23 cellular contexts compared by ENCODE assay signal in the genomic region with DNA sequence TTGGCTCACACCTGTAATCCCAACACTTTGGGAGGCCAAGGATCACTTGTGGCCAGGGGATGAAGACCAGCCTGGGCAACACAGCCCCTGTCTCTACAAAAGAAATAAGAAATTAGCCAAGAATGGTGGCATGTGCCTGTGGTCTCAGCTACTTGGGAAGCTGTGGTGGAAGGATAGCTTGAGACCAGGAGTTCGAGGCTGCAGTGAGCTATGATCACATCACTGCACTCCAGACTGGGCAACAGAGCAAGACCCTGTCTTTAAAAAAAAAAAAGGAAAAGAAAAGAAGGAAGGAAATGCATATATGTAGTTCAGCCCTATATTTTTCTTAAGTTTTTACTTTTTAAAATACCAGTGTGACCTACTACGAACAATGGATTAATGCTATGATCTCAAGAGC. TPM values are rescaled to one million over a fixed set of nuclear protein-coding genes. Genes with fewer than 3 reads are reported as not detected.
A peak's percentile ranks its signal among the peaks of the same experiment; 100 is the strongest.
DNase-seq lines count a peak whose midpoint lies in the region; ATAC-seq, FAIRE-seq and TF ChIP-seq lines count a peak whose summit lies in the region.
"Had no signal": no experiment of that assay in that cellular context is flagged by ENCODE, and none has a peak within 500 bp of the region (broad histone marks: within the 10 kb centered on the region; RNA-seq: fewer than 3 reads in every experiment).

No MANE protein-coding gene starts in this region.

- H3K9me2 ChIP-seq in GM23248 (ENCODE audit: insufficient read depth): no peaks in the 10 kb centered on the region

- TF ChIP-seq CTCF in A549 (IDR thresholded peaks at IDR 0.05): no peak
- TF ChIP-seq CTCF in RWPE2 (IDR thresholded peaks at IDR 0.05; ENCODE audit: poor library complexity, severe bottlenecking): no peak
- TF ChIP-seq CTCF in heart left ventricle (IDR thresholded peaks at IDR 0.05): no peak

- no peaks in the 10 kb centered on the region for H3K79me2 ChIP-seq in GM23248 (ENCODE audit: insufficient read depth)

- CTCF ChIA-PET in A549 (lab: Yijun Ruan, JAX): no interaction called here

- H3K4me2 ChIP-seq in A549 (peak overlapping the region; percentile 28; the same call in 1 of the 3 replicates), GM23248 (ENCODE audit: unreplicated experiment) (peak overlapping the region; percentile 29)

- DNase-seq in A549 (ENCODE audit: low read depth in 1 of 2, low spot score in 1 of 2) (no peak), GM23248 (no peak), RWPE2 (ENCODE audit: low spot score) (no peak), epithelial cell of prostate (ENCODE audit: low read depth, low spot score) (no peak), heart left ventricle (no peak), midbrain (lab: John Stamatoyannopoulos, UW) (no peak)
- DNase-seq in effector CD4-positive, alpha-beta T cell: no peak
- DNase-seq: AML-193; Caco-2; CD4-positive, alpha-beta T cell; H9; KBM-7 had no signal

- no peaks in the 10 kb centered on the region for H3K36me3 ChIP-seq in GM23248 (ENCODE audit: low read depth)
- no peaks in the 10 kb centered on the region for H3K36me3 ChIP-seq in RWPE2 (ENCODE audit: low read depth)
- no peaks in the 10 kb centered on the region for H3K36me3 ChIP-seq in heart left ventricle

- intact Hi-C loops in heart left ventricle (cut with DNase I): no loop called here

- 90% methylated on average over 2 of the region's 2 CpGs for WGBS in A549 (ENCODE audit: missing lambda C conversion rate)
- 97 to 100% methylated on average over 2 of the region's 2 CpGs for WGBS in GM23248 (ENCODE audit: low coverage in 1 of 2, low lambda C conversion rate in 2 of 2, missing lambda C conversion rate in 2 of 2), 2 experiments
- 96 to 99% (median 96%) methylated on average over 2 of the region's 2 CpGs for WGBS in heart left ventricle, 4 donors

- FAIRE-seq in A549 (lab: Jason Lieb, UNC): no peak
- FAIRE-seq: D721Med, G401.6, GM12891, GM19239, H1 had no signal

- in situ Hi-C loops in GM23248 (cut with MboI): no loop called here

- no peaks in the 10 kb centered on the region for H3K27me3 ChIP-seq in GM23248 (replicated peaks; ENCODE audit: insufficient read depth)
- no peaks in the 10 kb centered on the region for H3K27me3 ChIP-seq in RWPE2 (ENCODE audit: insufficient read depth, poor library complexity, severe bottlenecking)
- no peaks in the 10 kb centered on the region for H3K27me3 ChIP-seq in heart left ventricle

- no peak for TF ChIP-seq POLR2A in A549 (IDR thresholded peaks at IDR 0.05; ENCODE audit: low read length)
- no peak for TF ChIP-seq POLR2A in heart left ventricle (IDR thresholded peaks at IDR 0.05)

- H3K9ac ChIP-seq in GM23248: no peak overlapping the region

- H3K27ac ChIP-seq in A549 (0 out of 6 replicates have a peak overlapping the region, but pooled peaks of 1 of the 2 experiments have one; percentile 26), GM23248 (peak overlapping the region; percentile 28; the same call in 1 of the 2 replicates), RWPE2 (ENCODE audit: poor library complexity, severe bottlenecking) (peak overlapping the region; percentile 71), epithelial cell of prostate (peak overlapping the region; percentile 57), heart left ventricle (no peak overlapping the region)
- H3K27ac ChIP-seq: C4-2B, HL-60 had no signal

- POLR2A ChIA-PET in A549 (lab: Yijun Ruan, JAX): no interaction called here

- H4K20me1 ChIP-seq in GM23248 (ENCODE audit: insufficient read depth): no peaks in the 10 kb centered on the region

- no peak overlapping the region for H2AFZ ChIP-seq in GM23248

- TF ChIP-seq EP300 in A549 (IDR thresholded peaks at IDR 0.05): no peak

- no peak for TF ChIP-seq RAD21 in A549 (conservative IDR thresholded peaks at IDR 0.05 in 1 of 2, IDR thresholded peaks at IDR 0.05 in 1 of 2)

- H3K4me1 ChIP-seq in A549 (peaks cover 9% of the 10 kb centered on the region), GM23248 (ENCODE audit: insufficient read depth) (peaks cover 13% of the 10 kb centered on the region), RWPE2 (ENCODE audit: insufficient read depth, poor library complexity, severe bottlenecking) (peaks cover 8% of the 10 kb centered on the region), heart left ventricle (peaks cover 0 to 68% (median 18%) of the 10 kb centered on the region in 12 donors)

- H3F3A ChIP-seq in GM23248 (ENCODE audit: insufficient read depth): peaks cover 11% of the 10 kb centered on the region

- H3K4me3 ChIP-seq in A549 (no peak overlapping the region), GM23248 (no peak overlapping the region), RWPE2 (ENCODE audit: severe bottlenecking) (no peak overlapping the region), heart left ventricle (no peak overlapping the region)

- no peaks in the 10 kb centered on the region for H3K9me3 ChIP-seq in A549
- no peaks in the 10 kb centered on the region for H3K9me3 ChIP-seq in GM23248 (ENCODE audit: low read depth)
- H3K9me3 ChIP-seq in RWPE2 (ENCODE audit: severe bottlenecking): no peaks in the 10 kb centered on the region
- H3K9me3 ChIP-seq in heart left ventricle: peaks cover 0 to 7% (median 0%) of the 10 kb centered on the region in 12 donors
- H3K9me3 ChIP-seq: Caco-2 had no signal

- ATAC-seq in A549: no peak
- ATAC-seq in RWPE2 (ENCODE audit: low read depth): no peak
- ATAC-seq in heart left ventricle: no peak

TF ChIP-seq in A549, 52 proteins besides CTCF, POLR2A, EP300 and RAD21:
- TF ChIP-seq SREBF2 (IDR thresholded peaks at IDR 0.05): no peak
- TF ChIP-seq EHMT2 (IDR thresholded peaks at IDR 0.05; ENCODE audit: low read depth): no peak
- no peak for TF ChIP-seq TFCP2L1 (CRISPR knock-in tag; IDR thresholded peaks at IDR 0.05)
- TF ChIP-seq JUN (IDR thresholded peaks at IDR 0.05): no peak
- TF ChIP-seq BHLHE40 (IDR thresholded peaks at IDR 0.05; ENCODE audit: low read depth, low read length): no peak
- no peak for TF ChIP-seq CEBPB (IDR thresholded peaks at IDR 0.05)
- no peak for TF ChIP-seq KDM1A (IDR thresholded peaks at IDR 0.05; ENCODE audit: low read depth)
- no peak for TF ChIP-seq NR3C1 (IDR thresholded peaks at IDR 0.05)
- TF ChIP-seq, protein P1, sequence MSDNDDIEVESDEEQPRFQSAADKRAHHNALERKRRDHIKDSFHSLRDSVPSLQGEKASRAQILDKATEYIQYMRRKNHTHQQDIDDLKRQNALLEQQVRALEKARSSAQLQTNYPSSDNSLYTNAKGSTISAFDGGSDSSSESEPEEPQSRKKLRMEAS (IDR thresholded peaks at IDR 0.05): no peak
- no peak for TF ChIP-seq FOXS1 (CRISPR knock-in tag; IDR thresholded peaks at IDR 0.05)
- TF ChIP-seq, protein P2, sequence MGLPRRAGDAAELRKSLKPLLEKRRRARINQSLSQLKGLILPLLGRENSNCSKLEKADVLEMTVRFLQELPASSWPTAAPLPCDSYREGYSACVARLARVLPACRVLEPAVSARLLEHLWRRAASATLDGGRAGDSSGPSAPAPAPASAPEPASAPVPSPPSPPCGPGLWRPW (IDR thresholded peaks at IDR 0.05): no peak

RNA-seq across cellular contexts. Expression of a gene that starts 15.1 kb away (rescaled TPM):
- polyA plus RNA-seq in A549 (2011; rRNA removed) (not detected in 2 replicates), A549 (2017; fragmentation: RNase III; extraction: RNeasy Plus Mini Kit Qiagen cat#74134 plus additional on column Dnase treatment) (not detected in 3 replicates), GM23248 (2016; fragmentation: Nextera tagmentation; extraction: Ambion mirVana) (not detected in 2 replicates), heart left ventricle (not detected)
- polyA plus RNA-seq in A549 (2012; cell fraction: cytosol; rRNA removed): not detected in 2 replicates
- not detected in 2 replicates for polyA plus RNA-seq in A549 (2012; cell fraction: nucleus; rRNA removed)
- not detected in 2 replicates for polyA minus RNA-seq in A549 (2011; rRNA and poly(A)+ RNA removed)
- total RNA-seq in GM23248 (2014; rRNA removed; shearing (Covaris generic)): not detected in 2 replicates
- not detected for total RNA-seq in heart left ventricle
- total RNA-seq: A172; Caco-2; CD4-positive, alpha-beta T cell; H1; H9; HT1080 had no signal
- polyA plus RNA-seq: BJ, H1, IgD-negative memory B cell had no signal

RNA-seq across cellular contexts. Expression of a gene that starts 33.4 kb away (rescaled TPM):
- polyA plus RNA-seq in A549 (2011; rRNA removed): 22.9 and 23.1 TPM in 2 replicates
- polyA plus RNA-seq in A549 (2012; cell fraction: cytosol; rRNA removed): 4.0 and 5.2 TPM in 2 replicates
- polyA plus RNA-seq in A549 (2012; cell fraction: nucleus; rRNA removed): 2.5 and 4.4 TPM in 2 replicates
- 14.0 to 16.2 TPM (median 15.3 TPM) in 3 replicates for polyA plus RNA-seq in A549 (2017; fragmentation: RNase III; extraction: RNeasy Plus Mini Kit Qiagen cat#74134 plus additional on column Dnase treatment)
- 14.6 and 21.0 TPM in 2 replicates for polyA minus RNA-seq in A549 (2011; rRNA and poly(A)+ RNA removed)
- 47.8 and 48.2 TPM in 2 replicates for total RNA-seq in GM23248 (2014; rRNA removed; shearing (Covaris generic))
- polyA plus RNA-seq in GM23248 (2016; fragmentation: Nextera tagmentation; extraction: Ambion mirVana): 29.1 and 36.5 TPM in 2 replicates
- 100 to 1,000 TPM in 8 of 9 donors, 10 to 100 TPM in 1; 91.1 to 173 (median 139) TPM for total RNA-seq in heart left ventricle
- polyA plus RNA-seq in heart left ventricle: 10 to 100 TPM; 60.4 to 61.7 TPM

Comparison
In these comparisons a context has a peak if more than half of its experiments do, and no peak if none do; other contexts are left out.
1. H3K27ac ChIP-seq: peak in GM23248 (single experiment), RWPE2 (single experiment) and epithelial cell of prostate (single experiment); none in heart left ventricle (0 of 12).